Comparison of ENCODE assay signal across 10 cellular contexts in genomic region chr19:49554701-49555181, GRCh38. TPM values are rescaled to one million over a fixed set of nuclear protein-coding genes. Genes with fewer than 3 reads are reported as not detected.
A peak's percentile ranks its signal among the peaks of the same experiment; 100 is the strongest.
DNase-seq lines count a peak whose midpoint lies in the region; ATAC-seq and TF ChIP-seq lines count a peak whose summit lies in the region.
"Had no signal": no experiment of that assay in that cellular context is flagged by ENCODE, and none has a peak within 500 bp of the region (broad histone marks: within the 10 kb centered on the region; RNA-seq: fewer than 3 reads in every experiment).

No MANE protein-coding gene starts in this region.

- H4K8ac ChIP-seq in neuronal stem cell (ENCODE audit: low read depth, low read length) = no peak overlapping the region

- H3K79me2 ChIP-seq in mammary epithelial cell (ENCODE audit: insufficient read depth, low read length) = no peaks in the 10 kb centered on the region

- DNase-seq in activated T-cell treated with anti-CD3 and anti-CD28 coated beads for 1 hour (ENCODE audit: low read depth) (peak; percentile 30), activated T-cell treated with anti-CD3 and anti-CD28 coated beads for 4 hours (no peak), mammary epithelial cell (no peak), lung microvascular endothelial cell (ENCODE audit: low read depth in 2 of 2) (peak; percentile 77 to 96), upper lobe of right lung (no peak), neuronal stem cell (ENCODE audit: low spot score) (no peak), midbrain (lab: John Stamatoyannopoulos, UW) (no peak), NCI-H526 treated with DMSO at 0.1 percent for 48 hours (lab: John Stamatoyannopoulos, UW) (no peak)
- DNase-seq: NCI-H146, testis had no signal

- no peak overlapping the region for H2BK5ac ChIP-seq in neuronal stem cell (ENCODE audit: low read length)

- H4K91ac ChIP-seq in neuronal stem cell (ENCODE audit: low read depth, low read length, poor library complexity) = no peak overlapping the region

- H3K27me3 ChIP-seq in mammary epithelial cell (ENCODE audit: insufficient read depth, low read length) (no peaks in the 10 kb centered on the region), upper lobe of right lung (no peaks in the 10 kb centered on the region), neuronal stem cell (ENCODE audit: control insufficient read depth in 3 of 3, insufficient read depth in 3 of 3, low read depth in 1 of 3, low read length in 3 of 3) (no peaks in the 10 kb centered on the region)
- H3K27me3 ChIP-seq: testis had no signal

- no peak overlapping the region for H3K4me2 ChIP-seq in mammary epithelial cell (ENCODE audit: insufficient read depth, low read depth, low read length)
- H3K4me2 ChIP-seq in neuronal stem cell (ENCODE audit: insufficient read depth, low read length, poor library complexity, severe bottlenecking) = no peak overlapping the region

- ATAC-seq in upper lobe of right lung = no peak

- H3K23ac ChIP-seq in neuronal stem cell (ENCODE audit: low read depth, low read length, poor library complexity) = no peak overlapping the region

- in situ Hi-C loops in mammary epithelial cell (cut with MboI; ENCODE audit: low sequenced_read_pairs in 2 of 2) = no loop called here

- H3K36me3 ChIP-seq in mammary epithelial cell (ENCODE audit: insufficient read depth, low read length) = peaks cover 8% of the 10 kb centered on the region
- H3K36me3 ChIP-seq in upper lobe of right lung = peaks cover 44% of the 10 kb centered on the region
- peaks cover 35 to 70% of the 10 kb centered on the region in 2 donors for H3K36me3 ChIP-seq in neuronal stem cell (replicated peaks in 1 of 2; ENCODE audit: control insufficient read depth in 2 of 2, insufficient read depth in 2 of 2, low read length in 2 of 2)

- H3K27ac ChIP-seq in mammary epithelial cell (ENCODE audit: insufficient read depth, low read depth, low read length) (peak overlapping the region; percentile 34), upper lobe of right lung (peak overlapping the region; percentile 61), neuronal stem cell (replicated peaks; ENCODE audit: low read length) (no peak overlapping the region)

- TF ChIP-seq CTCF in mammary epithelial cell (conservative IDR thresholded peaks at IDR 0.05 in 1 of 2, IDR thresholded peaks at IDR 0.05 in 1 of 2; ENCODE audit: extremely low read depth in 1 of 2, insufficient read depth in 1 of 2, low read depth in 1 of 2, low read length in 2 of 2) (no peak), upper lobe of right lung (IDR thresholded peaks at IDR 0.05) (no peak)

- H2BK120ac ChIP-seq in neuronal stem cell (ENCODE audit: low read depth, low read length) = no peak overlapping the region

- H2AK5ac ChIP-seq in neuronal stem cell (ENCODE audit: low read depth, low read length) = no peak overlapping the region

- dilution Hi-C loops in mammary epithelial cell (cut with HindIII; ENCODE audit: low sequenced_read_pairs) = no loop called here

- H2AFZ ChIP-seq in mammary epithelial cell (ENCODE audit: low read depth, low read length) = no peak overlapping the region
- H2AFZ ChIP-seq in neuronal stem cell (ENCODE audit: low read length) = no peak overlapping the region

- no TSS peak for BruUV-seq in mammary epithelial cell (replicated peaks; lab: Mats Ljungman, UMichigan)

- H2BK15ac ChIP-seq in neuronal stem cell (ENCODE audit: low read length) = no peak overlapping the region

- no peaks in the 10 kb centered on the region for H4K20me1 ChIP-seq in mammary epithelial cell (ENCODE audit: insufficient read depth, low read length)

- H2BK12ac ChIP-seq in neuronal stem cell (ENCODE audit: low read length) = no peak overlapping the region

- H3K4me1 ChIP-seq in mammary epithelial cell (ENCODE audit: insufficient read depth, low read length) (peaks cover 11% of the 10 kb centered on the region), upper lobe of right lung (peaks cover 19% of the 10 kb centered on the region), neuronal stem cell (ENCODE audit: control insufficient read depth in 2 of 2, insufficient read depth in 1 of 2, low read depth in 1 of 2, low read length in 2 of 2) (peaks cover 0 to 11% of the 10 kb centered on the region in 2 donors)

- intact Hi-C loops in mammary epithelial cell (cut with micrococcal nuclease) = loop anchor here (1.0 kb wide), 1 partner anchor 16 kb away; no protein-coding TSS in a partner anchor
- intact Hi-C loops in upper lobe of right lung (cut with DNase I) = no loop called here

- H3K4me3 ChIP-seq in mammary epithelial cell (replicated peaks in 1 of 3; ENCODE audit: insufficient read depth in 1 of 3, low read depth in 2 of 3, low read length in 3 of 3) (no peak overlapping the region), upper lobe of right lung (no peak overlapping the region), neuronal stem cell (ENCODE audit: low read length in 2 of 2) (no peak overlapping the region)

- H3K79me1 ChIP-seq in neuronal stem cell (ENCODE audit: low read depth, low read length) = no peaks in the 10 kb centered on the region

- CTCF ChIA-PET in mammary epithelial cell (lab: Charles Lee; ENCODE audit: low non-redundant PET) = interaction anchor here (0.6 kb wide), 1 partner anchor 26 kb away, joined by 5 read pairs; no protein-coding TSS in a partner anchor

- H3K18ac ChIP-seq in neuronal stem cell (ENCODE audit: low read length) = no peak overlapping the region

- WGBS in mammary epithelial cell (ENCODE audit: low coverage, missing lambda C conversion rate) = 92% methylated on average over 14 of the region's 17 CpGs
- no CpG with 5 or more reads among the region's 17 CpGs for WGBS in neuronal stem cell (ENCODE audit: extremely low coverage in 2 of 2, insufficient read length in 2 of 2, insufficient replicate concordance in 1 of 2), 2 donors

- H3K9ac ChIP-seq in mammary epithelial cell (ENCODE audit: insufficient read depth, low read length) (no peak overlapping the region), neuronal stem cell (ENCODE audit: low read depth, low read length, poor library complexity) (no peak overlapping the region)

- H3K9me3 ChIP-seq in mammary epithelial cell (replicated peaks; ENCODE audit: insufficient read depth, low read length) (no peaks in the 10 kb centered on the region), upper lobe of right lung (no peaks in the 10 kb centered on the region), neuronal stem cell (replicated peaks in 1 of 2; ENCODE audit: control insufficient read depth in 2 of 2, insufficient read depth in 1 of 2, low read depth in 1 of 2, low read length in 2 of 2) (no peaks in the 10 kb centered on the region)
- H3K9me3 ChIP-seq: testis had no signal

- no peak overlapping the region for H3K4ac ChIP-seq in neuronal stem cell (ENCODE audit: low read length)

- no peak overlapping the region for H3K14ac ChIP-seq in neuronal stem cell (ENCODE audit: low read length)

RNA-seq across cellular contexts. Expression of gene NOSIP, which starts 25.6 kb away (rescaled TPM):
- 10 to 100 TPM; 43.6 to 50.7 TPM for total RNA-seq in mammary epithelial cell
- polyA plus RNA-seq in mammary epithelial cell = 59.7 TPM
- polyA minus RNA-seq in mammary epithelial cell = 20.9 TPM
- total RNA-seq in lung microvascular endothelial cell = 87.6 and 105 TPM in 2 replicates
- total RNA-seq in upper lobe of right lung = 48.7 TPM
- 44.8 TPM for polyA plus RNA-seq in neuronal stem cell (2013, experiment 1 of 2)
- 45.0 TPM for polyA plus RNA-seq in neuronal stem cell (2013, experiment 2 of 2)

RNA-seq across cellular contexts. Expression of gene PRRG2, which starts 26.4 kb away (rescaled TPM):
- total RNA-seq in mammary epithelial cell = 10 to 100 TPM; 14.3 to 14.7 TPM
- 7.0 TPM for polyA plus RNA-seq in mammary epithelial cell
- not detected for polyA minus RNA-seq in mammary epithelial cell
- 4.6 and 12.5 TPM in 2 replicates for total RNA-seq in lung microvascular endothelial cell
- total RNA-seq in upper lobe of right lung = 10.1 TPM
- polyA plus RNA-seq in neuronal stem cell (2013, experiment 1 of 2) = 0.73 TPM
- 1.00 TPM for polyA plus RNA-seq in neuronal stem cell (2013, experiment 2 of 2)

RNA-seq across cellular contexts. Expression of gene RCN3, which starts 26.9 kb away (rescaled TPM):
- total RNA-seq in mammary epithelial cell (under 1 TPM; 0.49 to 0.50 TPM), lung microvascular endothelial cell (6.3 and 13.3 TPM in 2 replicates), upper lobe of right lung (22.1 TPM)
- polyA plus RNA-seq in mammary epithelial cell = 0.05 TPM
- not detected for polyA minus RNA-seq in mammary epithelial cell
- polyA plus RNA-seq in neuronal stem cell (2013, experiment 1 of 2) = 6.8 TPM
- polyA plus RNA-seq in neuronal stem cell (2013, experiment 2 of 2) = 7.0 TPM

RNA-seq across cellular contexts. Expression of gene PRR12, which starts 36.2 kb away (rescaled TPM):
- 10 to 100 TPM in 1 of 2 donors, 1 to 10 TPM in 1; 3.5 to 23.0 TPM for total RNA-seq in mammary epithelial cell
- polyA plus RNA-seq in mammary epithelial cell = 0.91 TPM
- 7.4 TPM for polyA minus RNA-seq in mammary epithelial cell
- 1.1 and 2.0 TPM in 2 replicates for total RNA-seq in lung microvascular endothelial cell
- total RNA-seq in upper lobe of right lung = 30.9 TPM
- polyA plus RNA-seq in neuronal stem cell (2013, experiment 1 of 2) = 16.0 TPM
- 16.2 TPM for polyA plus RNA-seq in neuronal stem cell (2013, experiment 2 of 2)

RNA-seq across cellular contexts. Expression of gene FCGRT, which starts 42.3 kb away (rescaled TPM):
- 10 to 100 TPM in 1 of 2 donors, 1 to 10 TPM in 1; 2.8 to 19.5 TPM for total RNA-seq in mammary epithelial cell
- polyA plus RNA-seq in mammary epithelial cell = 2.5 TPM
- polyA minus RNA-seq in mammary epithelial cell = not detected
- total RNA-seq in lung microvascular endothelial cell = 72.6 and 193 TPM in 2 replicates
- 320 TPM for total RNA-seq in upper lobe of right lung
- 32.8 TPM for polyA plus RNA-seq in neuronal stem cell (2013, experiment 1 of 2)
- polyA plus RNA-seq in neuronal stem cell (2013, experiment 2 of 2) = 29.3 TPM

Comparison
In these comparisons a context has a peak if more than half of its experiments do, and no peak if none do; other contexts are left out.
1. DNase-seq: peak in activated T-cell treated with anti-CD3 and anti-CD28 coated beads for 1 hour (single experiment) and lung microvascular endothelial cell (2 of 2); none in activated T-cell treated with anti-CD3 and anti-CD28 coated beads for 4 hours (single experiment), mammary epithelial cell (single experiment), upper lobe of right lung (single experiment), neuronal stem cell (single experiment), midbrain (single experiment) and NCI-H526 treated with DMSO at 0.1 percent for 48 hours (single experiment).